In the genomic region with DNA sequence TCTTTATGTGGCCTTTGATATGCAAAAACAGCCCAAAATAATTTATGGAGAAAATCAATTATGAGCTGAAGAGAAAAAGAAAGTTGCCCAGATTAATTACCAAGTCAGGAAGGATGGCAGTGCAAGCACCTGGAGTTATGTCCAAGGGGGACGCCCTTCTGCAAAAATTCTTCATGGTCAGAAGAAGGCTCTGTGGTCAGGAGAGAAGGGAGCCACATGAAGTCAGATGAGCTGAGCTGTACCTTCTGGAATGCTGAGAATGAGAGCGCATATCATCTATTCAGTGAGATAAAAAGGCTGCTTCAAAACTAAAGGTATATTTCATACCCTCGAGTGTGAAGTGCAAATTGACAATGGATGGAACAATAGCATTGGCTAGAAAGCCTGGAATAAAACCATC, we compare ENCODE assay signal across 2 cellular contexts.
TF ChIP-seq lines count a peak whose summit lies in the region.

No MANE protein-coding gene starts in this region.

TF ChIP-seq in GM23338, 12 proteins besides CTCF, POLR2A, EP300 and RAD21:
- TF ChIP-seq, protein P1, sequence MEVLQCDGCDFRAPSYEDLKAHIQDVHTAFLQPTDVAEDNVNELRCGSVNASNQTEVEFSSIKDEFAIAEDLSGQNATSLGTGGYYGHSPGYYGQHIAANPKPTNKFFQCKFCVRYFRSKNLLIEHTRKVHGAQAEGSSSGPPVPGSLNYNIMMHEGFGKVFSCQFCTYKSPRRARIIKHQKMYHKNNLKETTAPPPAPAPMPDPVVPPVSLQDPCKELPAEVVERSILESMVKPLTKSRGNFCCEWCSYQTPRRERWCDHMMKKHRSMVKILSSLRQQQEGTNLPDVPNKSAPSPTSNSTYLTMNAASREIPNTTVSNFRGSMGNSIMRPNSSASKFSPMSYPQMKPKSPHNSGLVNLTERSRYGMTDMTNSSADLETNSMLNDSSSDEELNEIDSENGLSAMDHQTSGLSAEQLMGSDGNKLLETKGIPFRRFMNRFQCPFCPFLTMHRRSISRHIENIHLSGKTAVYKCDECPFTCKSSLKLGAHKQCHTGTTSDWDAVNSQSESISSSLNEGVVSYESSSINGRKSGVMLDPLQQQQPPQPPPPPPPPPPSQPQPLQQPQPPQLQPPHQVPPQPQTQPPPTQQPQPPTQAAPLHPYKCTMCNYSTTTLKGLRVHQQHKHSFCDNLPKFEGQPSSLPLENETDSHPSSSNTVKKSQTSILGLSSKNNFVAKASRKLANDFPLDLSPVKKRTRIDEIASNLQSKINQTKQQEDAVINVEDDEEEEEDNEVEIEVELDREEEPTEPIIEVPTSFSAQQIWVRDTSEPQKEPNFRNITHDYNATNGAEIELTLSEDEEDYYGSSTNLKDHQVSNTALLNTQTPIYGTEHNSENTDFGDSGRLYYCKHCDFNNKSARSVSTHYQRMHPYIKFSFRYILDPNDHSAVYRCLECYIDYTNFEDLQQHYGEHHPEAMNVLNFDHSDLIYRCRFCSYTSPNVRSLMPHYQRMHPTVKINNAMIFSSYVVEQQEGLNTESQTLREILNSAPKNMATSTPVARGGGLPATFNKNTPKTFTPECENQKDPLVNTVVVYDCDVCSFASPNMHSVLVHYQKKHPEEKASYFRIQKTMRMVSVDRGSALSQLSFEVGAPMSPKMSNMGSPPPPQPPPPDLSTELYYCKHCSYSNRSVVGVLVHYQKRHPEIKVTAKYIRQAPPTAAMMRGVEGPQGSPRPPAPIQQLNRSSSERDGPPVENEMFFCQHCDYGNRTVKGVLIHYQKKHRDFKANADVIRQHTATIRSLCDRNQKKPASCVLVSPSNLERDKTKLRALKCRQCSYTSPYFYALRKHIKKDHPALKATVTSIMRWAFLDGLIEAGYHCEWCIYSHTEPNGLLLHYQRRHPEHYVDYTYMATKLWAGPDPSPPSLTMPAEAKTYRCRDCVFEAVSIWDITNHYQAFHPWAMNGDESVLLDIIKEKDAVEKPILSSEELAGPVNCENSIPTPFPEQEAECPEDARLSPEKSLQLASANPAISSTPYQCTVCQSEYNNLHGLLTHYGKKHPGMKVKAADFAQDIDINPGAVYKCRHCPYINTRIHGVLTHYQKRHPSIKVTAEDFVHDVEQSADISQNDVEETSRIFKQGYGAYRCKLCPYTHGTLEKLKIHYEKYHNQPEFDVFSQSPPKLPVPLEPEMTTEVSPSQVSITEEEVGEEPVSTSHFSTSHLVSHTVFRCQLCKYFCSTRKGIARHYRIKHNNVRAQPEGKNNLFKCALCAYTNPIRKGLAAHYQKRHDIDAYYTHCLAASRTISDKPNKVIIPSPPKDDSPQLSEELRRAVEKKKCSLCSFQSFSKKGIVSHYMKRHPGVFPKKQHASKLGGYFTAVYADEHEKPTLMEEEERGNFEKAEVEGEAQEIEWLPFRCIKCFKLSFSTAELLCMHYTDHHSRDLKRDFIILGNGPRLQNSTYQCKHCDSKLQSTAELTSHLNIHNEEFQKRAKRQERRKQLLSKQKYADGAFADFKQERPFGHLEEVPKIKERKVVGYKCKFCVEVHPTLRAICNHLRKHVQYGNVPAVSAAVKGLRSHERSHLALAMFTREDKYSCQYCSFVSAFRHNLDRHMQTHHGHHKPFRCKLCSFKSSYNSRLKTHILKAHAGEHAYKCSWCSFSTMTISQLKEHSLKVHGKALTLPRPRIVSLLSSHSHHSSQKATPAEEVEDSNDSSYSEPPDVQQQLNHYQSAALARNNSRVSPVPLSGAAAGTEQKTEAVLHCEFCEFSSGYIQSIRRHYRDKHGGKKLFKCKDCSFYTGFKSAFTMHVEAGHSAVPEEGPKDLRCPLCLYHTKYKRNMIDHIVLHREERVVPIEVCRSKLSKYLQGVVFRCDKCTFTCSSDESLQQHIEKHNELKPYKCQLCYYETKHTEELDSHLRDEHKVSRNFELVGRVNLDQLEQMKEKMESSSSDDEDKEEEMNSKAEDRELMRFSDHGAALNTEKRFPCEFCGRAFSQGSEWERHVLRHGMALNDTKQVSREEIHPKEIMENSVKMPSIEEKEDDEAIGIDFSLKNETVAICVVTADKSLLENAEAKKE (CRISPR knock-in tag; IDR thresholded peaks at IDR 0.05), result peak; percentile 73; the same call in 1 of the 2 replicates
- no peak for TF ChIP-seq ZNF331 (CRISPR knock-in tag; IDR thresholded peaks at IDR 0.05; ENCODE audit: low read depth)

TF ChIP-seq in SK-N-SH, 30 proteins besides CTCF, POLR2A, EP300 and RAD21 (continued from another document):
- TF ChIP-seq, protein P2, sequence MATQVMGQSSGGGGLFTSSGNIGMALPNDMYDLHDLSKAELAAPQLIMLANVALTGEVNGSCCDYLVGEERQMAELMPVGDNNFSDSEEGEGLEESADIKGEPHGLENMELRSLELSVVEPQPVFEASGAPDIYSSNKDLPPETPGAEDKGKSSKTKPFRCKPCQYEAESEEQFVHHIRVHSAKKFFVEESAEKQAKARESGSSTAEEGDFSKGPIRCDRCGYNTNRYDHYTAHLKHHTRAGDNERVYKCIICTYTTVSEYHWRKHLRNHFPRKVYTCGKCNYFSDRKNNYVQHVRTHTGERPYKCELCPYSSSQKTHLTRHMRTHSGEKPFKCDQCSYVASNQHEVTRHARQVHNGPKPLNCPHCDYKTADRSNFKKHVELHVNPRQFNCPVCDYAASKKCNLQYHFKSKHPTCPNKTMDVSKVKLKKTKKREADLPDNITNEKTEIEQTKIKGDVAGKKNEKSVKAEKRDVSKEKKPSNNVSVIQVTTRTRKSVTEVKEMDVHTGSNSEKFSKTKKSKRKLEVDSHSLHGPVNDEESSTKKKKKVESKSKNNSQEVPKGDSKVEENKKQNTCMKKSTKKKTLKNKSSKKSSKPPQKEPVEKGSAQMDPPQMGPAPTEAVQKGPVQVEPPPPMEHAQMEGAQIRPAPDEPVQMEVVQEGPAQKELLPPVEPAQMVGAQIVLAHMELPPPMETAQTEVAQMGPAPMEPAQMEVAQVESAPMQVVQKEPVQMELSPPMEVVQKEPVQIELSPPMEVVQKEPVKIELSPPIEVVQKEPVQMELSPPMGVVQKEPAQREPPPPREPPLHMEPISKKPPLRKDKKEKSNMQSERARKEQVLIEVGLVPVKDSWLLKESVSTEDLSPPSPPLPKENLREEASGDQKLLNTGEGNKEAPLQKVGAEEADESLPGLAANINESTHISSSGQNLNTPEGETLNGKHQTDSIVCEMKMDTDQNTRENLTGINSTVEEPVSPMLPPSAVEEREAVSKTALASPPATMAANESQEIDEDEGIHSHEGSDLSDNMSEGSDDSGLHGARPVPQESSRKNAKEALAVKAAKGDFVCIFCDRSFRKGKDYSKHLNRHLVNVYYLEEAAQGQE (IDR thresholded peaks at IDR 0.05; ENCODE audit: low read depth, low read length), result no peak
TF ChIP-seq in SK-N-SH: peak in this region for 7.
